Comparison of ENCODE assay signal across 10 cellular contexts in the genomic region with DNA sequence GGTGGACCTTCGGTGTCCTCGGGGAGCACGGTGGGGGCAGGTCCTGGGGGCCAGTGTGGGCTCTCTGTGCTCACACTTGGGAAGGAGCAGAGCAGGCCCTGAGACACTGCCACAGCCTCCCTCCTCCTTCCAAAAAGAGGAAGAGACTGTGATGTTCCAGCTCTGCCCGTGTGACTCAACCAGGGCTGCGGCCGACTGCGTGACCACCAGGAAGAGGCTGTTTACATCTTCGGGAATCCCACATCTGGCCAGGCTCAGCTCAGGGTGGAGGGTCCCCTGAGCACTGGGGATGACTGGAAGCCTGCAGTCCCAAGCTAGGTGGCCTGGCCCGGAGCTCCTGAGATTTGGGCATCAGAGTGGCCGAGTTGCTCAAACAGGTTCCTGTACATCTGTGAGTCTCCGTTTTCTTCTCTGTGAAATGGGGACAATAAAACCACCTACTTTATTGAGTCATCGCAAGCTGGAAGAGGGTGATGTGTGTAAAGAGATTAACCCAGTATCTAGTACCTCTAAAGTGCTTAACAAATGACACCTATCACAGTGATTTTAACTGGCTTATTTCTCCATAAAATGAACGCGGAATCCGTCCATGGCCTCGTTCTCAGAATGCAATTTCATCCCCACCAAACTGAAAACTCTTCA.
A peak's percentile ranks its signal among the peaks of the same experiment; 100 is the strongest.
DNase-seq lines count a peak whose midpoint lies in the region; ATAC-seq and TF ChIP-seq lines count a peak whose summit lies in the region.
"Had no signal": no experiment of that assay in that cellular context is flagged by ENCODE, and none has a peak within 500 bp of the region (broad histone marks: within the 10 kb centered on the region; RNA-seq: fewer than 3 reads in every experiment).

No MANE protein-coding gene starts in this region.

- H3K27ac ChIP-seq in PC-3 (ENCODE audit: low read length) (no peak overlapping the region), gastroesophageal sphincter (peak overlapping the region in 3 of 4 donors; percentile 81 to 83 (median 82)), neutrophil (peak overlapping the region; percentile 79)

- intact Hi-C loops in PC-3 (cut with micrococcal nuclease): no loop called here

- no peaks in the 10 kb centered on the region for H4K20me1 ChIP-seq in PC-3 (ENCODE audit: low read length)

- H3K4me1 ChIP-seq in PC-3 (ENCODE audit: insufficient read depth, low read length) (peaks cover 9% of the 10 kb centered on the region; the same call in 1 of the 2 replicates), gastroesophageal sphincter (peaks cover 0 to 44% (median 12%) of the 10 kb centered on the region in 3 donors), neutrophil (ENCODE audit: control insufficient read depth in 1 of 2, insufficient read depth in 1 of 2, low read depth in 1 of 2, low read length in 1 of 2) (peaks cover 20 to 25% of the 10 kb centered on the region in 2 experiments), BE2C (no peaks in the 10 kb centered on the region)

- no peak for TF ChIP-seq EP300 in gastroesophageal sphincter (IDR thresholded peaks at IDR 0.05)

- no peaks in the 10 kb centered on the region for H3F3A ChIP-seq in PC-3 (ENCODE audit: low read length, unreplicated experiment)

- TF ChIP-seq CTCF in PC-3 (conservative IDR thresholded peaks at IDR 0.05; ENCODE audit: low read depth, low read length) (no peak), gastroesophageal sphincter (IDR thresholded peaks at IDR 0.05) (no peak), neutrophil (IDR thresholded peaks at IDR 0.05) (no peak), BE2C (IDR thresholded peaks at IDR 0.05; ENCODE audit: low read depth, low read length) (no peak)

- WGBS in gastroesophageal sphincter (ENCODE audit: low coverage in 1 of 2), 2 donors: 76 to 91% methylated on average over 4 to 5 of the region's 16 CpGs

- H3K27me3 ChIP-seq in PC-3 (ENCODE audit: low read length) (0 out of 2 replicates have a peak, but pooled peaks cover 3% of the 10 kb centered on the region), gastroesophageal sphincter (no peaks in the 10 kb centered on the region), neutrophil (peaks cover 11% of the 10 kb centered on the region), BE2C (no peaks in the 10 kb centered on the region)

- H3K4me3 Mint-ChIP-seq in stimulated activated memory B cell treated with anti-CD40 and anti-IgM and Interleukin-4, amounts not matched to agents 10 μg/mL and 1 μg/mL and 100 μg/mL, for 72 hours: no peak overlapping the region
- H3K4me3 Mint-ChIP-seq: naive B cell had no signal

- no peaks in the 10 kb centered on the region for H3K4me1 Mint-ChIP-seq in stimulated activated memory B cell treated with anti-CD40 and anti-IgM and Interleukin-4, amounts not matched to agents 10 μg/mL and 1 μg/mL and 100 μg/mL, for 72 hours

- TF ChIP-seq POLR2A in gastroesophageal sphincter (IDR thresholded peaks at IDR 0.05): no peak

- BruUV-seq in PC-3 (replicated peaks; lab: Mats Ljungman, UMichigan): no TSS peak

- H3K9me2 ChIP-seq in PC-3 (replicated peaks; ENCODE audit: low read length): no peaks in the 10 kb centered on the region

- DNase-seq in AML-193 (lab: John Stamatoyannopoulos, UW) (peak; percentile 27 to 61), PC-3 (peak; percentile 35), BE2C (no peak), NCI-H1694 treated with DMSO at 0.1 percent for 48 hours (lab: John Stamatoyannopoulos, UW) (no peak), NCI-H345 (lab: John Stamatoyannopoulos, UW) (no peak)
- DNase-seq: naive B cell, NCI-H1417 had no signal

- no peaks in the 10 kb centered on the region for H3K36me3 Mint-ChIP-seq in stimulated activated memory B cell treated with anti-CD40 and anti-IgM and Interleukin-4, amounts not matched to agents 10 μg/mL and 1 μg/mL and 100 μg/mL, for 72 hours
- H3K36me3 Mint-ChIP-seq: naive B cell had no signal

- H2AFZ ChIP-seq in PC-3 (ENCODE audit: low read length): no peak overlapping the region

- H3K4me2 ChIP-seq in PC-3 (ENCODE audit: low read length): peak overlapping the region; percentile 37; the same call in 1 of the 2 replicates

- POLR2A ChIA-PET in PC-3 (lab: Charles Lee; ENCODE audit: unreplicated experiment): no interaction called here

- H3K27me3 Mint-ChIP-seq in stimulated activated memory B cell treated with anti-CD40 and anti-IgM and Interleukin-4, amounts not matched to agents 10 μg/mL and 1 μg/mL and 100 μg/mL, for 72 hours: peaks cover 17% of the 10 kb centered on the region

- H3K27ac Mint-ChIP-seq in stimulated activated memory B cell treated with anti-CD40 and anti-IgM and Interleukin-4, amounts not matched to agents 10 μg/mL and 1 μg/mL and 100 μg/mL, for 72 hours: no peak overlapping the region

- ATAC-seq in PC-3 (no peak), gastroesophageal sphincter (peak; percentile 20)
- ATAC-seq in stimulated activated memory B cell treated with anti-CD40 and anti-IgM and Interleukin-4, amounts not matched to agents 10 μg/mL and 1 μg/mL and 100 μg/mL, for 72 hours: no peak

- H3K9me3 ChIP-seq in PC-3 (ENCODE audit: low read length) (no peaks in the 10 kb centered on the region), gastroesophageal sphincter (no peaks in the 10 kb centered on the region), neutrophil (no peaks in the 10 kb centered on the region), BE2C (no peaks in the 10 kb centered on the region)

- no peaks in the 10 kb centered on the region for H3K36me3 ChIP-seq in PC-3 (ENCODE audit: low read depth, low read length)
- H3K36me3 ChIP-seq in gastroesophageal sphincter: no peaks in the 10 kb centered on the region
- H3K36me3 ChIP-seq in neutrophil: no peaks in the 10 kb centered on the region
- no peaks in the 10 kb centered on the region for H3K36me3 ChIP-seq in BE2C

- no peaks in the 10 kb centered on the region for H3K79me2 ChIP-seq in PC-3 (ENCODE audit: low read length)

- CTCF ChIA-PET in PC-3 (lab: Charles Lee): no interaction called here

- H3K9ac ChIP-seq in PC-3 (ENCODE audit: low read length): no peak overlapping the region

- H3K9me3 Mint-ChIP-seq in stimulated activated memory B cell treated with anti-CD40 and anti-IgM and Interleukin-4, amounts not matched to agents 10 μg/mL and 1 μg/mL and 100 μg/mL, for 72 hours: peaks cover 2% of the 10 kb centered on the region

- H3K4me3 ChIP-seq in PC-3 (ENCODE audit: low read length) (no peak overlapping the region), gastroesophageal sphincter (no peak overlapping the region), neutrophil (ENCODE audit: low read depth in 1 of 2, low read length in 1 of 2) (peak overlapping the region in 1 of 2 experiments; percentile 42), BE2C (ENCODE audit: low read depth, low read length) (no peak overlapping the region)

Comparison
In these comparisons a context has a peak if more than half of its experiments do, and no peak if none do; other contexts are left out.
1. DNase-seq: peak in AML-193 (2 of 2) and PC-3 (single experiment); none in BE2C (single experiment), NCI-H1694 treated with DMSO at 0.1 percent for 48 hours (single experiment) and NCI-H345 (single experiment).